In the genomic region with DNA sequence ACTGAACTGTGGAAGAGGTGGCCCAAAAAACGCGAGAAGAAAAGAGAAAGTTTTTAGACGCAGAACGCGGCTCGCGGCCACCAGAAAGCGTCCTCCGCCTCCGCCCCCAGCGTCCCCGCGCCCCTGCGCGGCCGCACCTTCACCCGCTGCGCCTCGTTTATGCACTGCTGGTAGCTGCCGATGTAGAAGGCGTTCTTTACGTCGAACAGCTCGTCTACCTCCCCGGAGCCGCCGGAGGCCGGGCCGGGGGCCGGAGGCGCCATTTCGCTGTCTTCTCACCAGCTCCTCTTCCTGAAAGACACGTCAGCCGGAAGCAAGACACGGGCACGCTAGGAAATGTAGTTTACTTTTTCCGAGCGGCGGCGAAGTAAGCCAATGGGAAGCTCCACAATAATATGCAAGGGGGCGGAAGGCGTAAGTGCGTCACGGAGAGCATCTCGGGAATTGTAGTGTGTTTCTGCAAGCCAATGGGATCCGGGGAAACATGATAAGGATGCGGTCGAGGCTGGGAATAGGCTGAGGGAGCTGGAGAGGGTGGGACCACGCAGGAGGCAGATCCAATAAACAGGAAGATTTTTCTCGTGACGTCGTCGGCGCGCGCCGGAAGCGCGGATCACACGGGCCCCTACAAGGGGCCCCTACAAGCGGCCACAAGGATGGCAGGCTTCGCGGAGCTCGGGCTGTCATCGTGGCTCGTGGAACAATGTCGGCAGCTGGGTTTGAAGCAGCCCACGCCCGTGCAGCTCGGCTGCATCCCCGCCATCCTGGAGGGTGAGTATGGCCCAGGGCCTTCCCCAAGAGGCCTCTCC, we compare ENCODE assay signal across 1 cellular context.
TF ChIP-seq lines count a peak whose summit lies in the region.

A gene (minus strand): TSS at position 302 of the 809 bp plus-strand sequence. CDS start 39 bp downstream, at position 263.
A gene with protein sequence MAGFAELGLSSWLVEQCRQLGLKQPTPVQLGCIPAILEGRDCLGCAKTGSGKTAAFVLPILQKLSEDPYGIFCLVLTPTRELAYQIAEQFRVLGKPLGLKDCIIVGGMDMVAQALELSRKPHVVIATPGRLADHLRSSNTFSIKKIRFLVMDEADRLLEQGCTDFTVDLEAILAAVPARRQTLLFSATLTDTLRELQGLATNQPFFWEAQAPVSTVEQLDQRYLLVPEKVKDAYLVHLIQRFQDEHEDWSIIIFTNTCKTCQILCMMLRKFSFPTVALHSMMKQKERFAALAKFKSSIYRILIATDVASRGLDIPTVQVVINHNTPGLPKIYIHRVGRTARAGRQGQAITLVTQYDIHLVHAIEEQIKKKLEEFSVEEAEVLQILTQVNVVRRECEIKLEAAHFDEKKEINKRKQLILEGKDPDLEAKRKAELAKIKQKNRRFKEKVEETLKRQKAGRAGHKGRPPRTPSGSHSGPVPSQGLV (plus strand): TSS at position 630 of the 809 bp plus-strand sequence. CDS start 27 bp downstream, at position 657.

TF ChIP-seq in GM23338, 12 proteins besides CTCF, POLR2A, EP300 and RAD21:
- TF ChIP-seq, protein P1, sequence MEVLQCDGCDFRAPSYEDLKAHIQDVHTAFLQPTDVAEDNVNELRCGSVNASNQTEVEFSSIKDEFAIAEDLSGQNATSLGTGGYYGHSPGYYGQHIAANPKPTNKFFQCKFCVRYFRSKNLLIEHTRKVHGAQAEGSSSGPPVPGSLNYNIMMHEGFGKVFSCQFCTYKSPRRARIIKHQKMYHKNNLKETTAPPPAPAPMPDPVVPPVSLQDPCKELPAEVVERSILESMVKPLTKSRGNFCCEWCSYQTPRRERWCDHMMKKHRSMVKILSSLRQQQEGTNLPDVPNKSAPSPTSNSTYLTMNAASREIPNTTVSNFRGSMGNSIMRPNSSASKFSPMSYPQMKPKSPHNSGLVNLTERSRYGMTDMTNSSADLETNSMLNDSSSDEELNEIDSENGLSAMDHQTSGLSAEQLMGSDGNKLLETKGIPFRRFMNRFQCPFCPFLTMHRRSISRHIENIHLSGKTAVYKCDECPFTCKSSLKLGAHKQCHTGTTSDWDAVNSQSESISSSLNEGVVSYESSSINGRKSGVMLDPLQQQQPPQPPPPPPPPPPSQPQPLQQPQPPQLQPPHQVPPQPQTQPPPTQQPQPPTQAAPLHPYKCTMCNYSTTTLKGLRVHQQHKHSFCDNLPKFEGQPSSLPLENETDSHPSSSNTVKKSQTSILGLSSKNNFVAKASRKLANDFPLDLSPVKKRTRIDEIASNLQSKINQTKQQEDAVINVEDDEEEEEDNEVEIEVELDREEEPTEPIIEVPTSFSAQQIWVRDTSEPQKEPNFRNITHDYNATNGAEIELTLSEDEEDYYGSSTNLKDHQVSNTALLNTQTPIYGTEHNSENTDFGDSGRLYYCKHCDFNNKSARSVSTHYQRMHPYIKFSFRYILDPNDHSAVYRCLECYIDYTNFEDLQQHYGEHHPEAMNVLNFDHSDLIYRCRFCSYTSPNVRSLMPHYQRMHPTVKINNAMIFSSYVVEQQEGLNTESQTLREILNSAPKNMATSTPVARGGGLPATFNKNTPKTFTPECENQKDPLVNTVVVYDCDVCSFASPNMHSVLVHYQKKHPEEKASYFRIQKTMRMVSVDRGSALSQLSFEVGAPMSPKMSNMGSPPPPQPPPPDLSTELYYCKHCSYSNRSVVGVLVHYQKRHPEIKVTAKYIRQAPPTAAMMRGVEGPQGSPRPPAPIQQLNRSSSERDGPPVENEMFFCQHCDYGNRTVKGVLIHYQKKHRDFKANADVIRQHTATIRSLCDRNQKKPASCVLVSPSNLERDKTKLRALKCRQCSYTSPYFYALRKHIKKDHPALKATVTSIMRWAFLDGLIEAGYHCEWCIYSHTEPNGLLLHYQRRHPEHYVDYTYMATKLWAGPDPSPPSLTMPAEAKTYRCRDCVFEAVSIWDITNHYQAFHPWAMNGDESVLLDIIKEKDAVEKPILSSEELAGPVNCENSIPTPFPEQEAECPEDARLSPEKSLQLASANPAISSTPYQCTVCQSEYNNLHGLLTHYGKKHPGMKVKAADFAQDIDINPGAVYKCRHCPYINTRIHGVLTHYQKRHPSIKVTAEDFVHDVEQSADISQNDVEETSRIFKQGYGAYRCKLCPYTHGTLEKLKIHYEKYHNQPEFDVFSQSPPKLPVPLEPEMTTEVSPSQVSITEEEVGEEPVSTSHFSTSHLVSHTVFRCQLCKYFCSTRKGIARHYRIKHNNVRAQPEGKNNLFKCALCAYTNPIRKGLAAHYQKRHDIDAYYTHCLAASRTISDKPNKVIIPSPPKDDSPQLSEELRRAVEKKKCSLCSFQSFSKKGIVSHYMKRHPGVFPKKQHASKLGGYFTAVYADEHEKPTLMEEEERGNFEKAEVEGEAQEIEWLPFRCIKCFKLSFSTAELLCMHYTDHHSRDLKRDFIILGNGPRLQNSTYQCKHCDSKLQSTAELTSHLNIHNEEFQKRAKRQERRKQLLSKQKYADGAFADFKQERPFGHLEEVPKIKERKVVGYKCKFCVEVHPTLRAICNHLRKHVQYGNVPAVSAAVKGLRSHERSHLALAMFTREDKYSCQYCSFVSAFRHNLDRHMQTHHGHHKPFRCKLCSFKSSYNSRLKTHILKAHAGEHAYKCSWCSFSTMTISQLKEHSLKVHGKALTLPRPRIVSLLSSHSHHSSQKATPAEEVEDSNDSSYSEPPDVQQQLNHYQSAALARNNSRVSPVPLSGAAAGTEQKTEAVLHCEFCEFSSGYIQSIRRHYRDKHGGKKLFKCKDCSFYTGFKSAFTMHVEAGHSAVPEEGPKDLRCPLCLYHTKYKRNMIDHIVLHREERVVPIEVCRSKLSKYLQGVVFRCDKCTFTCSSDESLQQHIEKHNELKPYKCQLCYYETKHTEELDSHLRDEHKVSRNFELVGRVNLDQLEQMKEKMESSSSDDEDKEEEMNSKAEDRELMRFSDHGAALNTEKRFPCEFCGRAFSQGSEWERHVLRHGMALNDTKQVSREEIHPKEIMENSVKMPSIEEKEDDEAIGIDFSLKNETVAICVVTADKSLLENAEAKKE (CRISPR knock-in tag; IDR thresholded peaks at IDR 0.05) = no peak
- TF ChIP-seq NANOG (IDR thresholded peaks at IDR 0.05; ENCODE audit: borderline replicate concordance) (no peak), CREB1 (CRISPR knock-in tag; IDR thresholded peaks at IDR 0.05; ENCODE audit: low read depth) (peak; percentile 98), ZNF114 (CRISPR knock-in tag; IDR thresholded peaks at IDR 0.05) (no peak), EZH2phosphoT487 (IDR thresholded peaks at IDR 0.05; ENCODE audit: unreplicated experiment) (no peak), JUNB (IDR thresholded peaks at IDR 0.05; ENCODE audit: unreplicated experiment) (no peak), POLR2AphosphoS5 (IDR thresholded peaks at IDR 0.05; ENCODE audit: low read depth) (peak; percentile 74), STAT1 (IDR thresholded peaks at IDR 0.05; ENCODE audit: unreplicated experiment) (no peak), EZH2 (IDR thresholded peaks at IDR 0.05; ENCODE audit: low read depth, unreplicated experiment) (no peak), ZNF331 (CRISPR knock-in tag; IDR thresholded peaks at IDR 0.05; ENCODE audit: low read depth) (no peak)
- TF ChIP-seq, protein P2, sequence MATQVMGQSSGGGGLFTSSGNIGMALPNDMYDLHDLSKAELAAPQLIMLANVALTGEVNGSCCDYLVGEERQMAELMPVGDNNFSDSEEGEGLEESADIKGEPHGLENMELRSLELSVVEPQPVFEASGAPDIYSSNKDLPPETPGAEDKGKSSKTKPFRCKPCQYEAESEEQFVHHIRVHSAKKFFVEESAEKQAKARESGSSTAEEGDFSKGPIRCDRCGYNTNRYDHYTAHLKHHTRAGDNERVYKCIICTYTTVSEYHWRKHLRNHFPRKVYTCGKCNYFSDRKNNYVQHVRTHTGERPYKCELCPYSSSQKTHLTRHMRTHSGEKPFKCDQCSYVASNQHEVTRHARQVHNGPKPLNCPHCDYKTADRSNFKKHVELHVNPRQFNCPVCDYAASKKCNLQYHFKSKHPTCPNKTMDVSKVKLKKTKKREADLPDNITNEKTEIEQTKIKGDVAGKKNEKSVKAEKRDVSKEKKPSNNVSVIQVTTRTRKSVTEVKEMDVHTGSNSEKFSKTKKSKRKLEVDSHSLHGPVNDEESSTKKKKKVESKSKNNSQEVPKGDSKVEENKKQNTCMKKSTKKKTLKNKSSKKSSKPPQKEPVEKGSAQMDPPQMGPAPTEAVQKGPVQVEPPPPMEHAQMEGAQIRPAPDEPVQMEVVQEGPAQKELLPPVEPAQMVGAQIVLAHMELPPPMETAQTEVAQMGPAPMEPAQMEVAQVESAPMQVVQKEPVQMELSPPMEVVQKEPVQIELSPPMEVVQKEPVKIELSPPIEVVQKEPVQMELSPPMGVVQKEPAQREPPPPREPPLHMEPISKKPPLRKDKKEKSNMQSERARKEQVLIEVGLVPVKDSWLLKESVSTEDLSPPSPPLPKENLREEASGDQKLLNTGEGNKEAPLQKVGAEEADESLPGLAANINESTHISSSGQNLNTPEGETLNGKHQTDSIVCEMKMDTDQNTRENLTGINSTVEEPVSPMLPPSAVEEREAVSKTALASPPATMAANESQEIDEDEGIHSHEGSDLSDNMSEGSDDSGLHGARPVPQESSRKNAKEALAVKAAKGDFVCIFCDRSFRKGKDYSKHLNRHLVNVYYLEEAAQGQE (IDR thresholded peaks at IDR 0.05; ENCODE audit: unreplicated experiment) = no peak
- TF ChIP-seq, protein P3, sequence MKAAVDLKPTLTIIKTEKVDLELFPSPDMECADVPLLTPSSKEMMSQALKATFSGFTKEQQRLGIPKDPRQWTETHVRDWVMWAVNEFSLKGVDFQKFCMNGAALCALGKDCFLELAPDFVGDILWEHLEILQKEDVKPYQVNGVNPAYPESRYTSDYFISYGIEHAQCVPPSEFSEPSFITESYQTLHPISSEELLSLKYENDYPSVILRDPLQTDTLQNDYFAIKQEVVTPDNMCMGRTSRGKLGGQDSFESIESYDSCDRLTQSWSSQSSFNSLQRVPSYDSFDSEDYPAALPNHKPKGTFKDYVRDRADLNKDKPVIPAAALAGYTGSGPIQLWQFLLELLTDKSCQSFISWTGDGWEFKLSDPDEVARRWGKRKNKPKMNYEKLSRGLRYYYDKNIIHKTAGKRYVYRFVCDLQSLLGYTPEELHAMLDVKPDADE (IDR thresholded peaks at IDR 0.05) = peak; percentile 98
